Comparison of ENCODE assay signal across 13 cellular contexts in the genomic region with DNA sequence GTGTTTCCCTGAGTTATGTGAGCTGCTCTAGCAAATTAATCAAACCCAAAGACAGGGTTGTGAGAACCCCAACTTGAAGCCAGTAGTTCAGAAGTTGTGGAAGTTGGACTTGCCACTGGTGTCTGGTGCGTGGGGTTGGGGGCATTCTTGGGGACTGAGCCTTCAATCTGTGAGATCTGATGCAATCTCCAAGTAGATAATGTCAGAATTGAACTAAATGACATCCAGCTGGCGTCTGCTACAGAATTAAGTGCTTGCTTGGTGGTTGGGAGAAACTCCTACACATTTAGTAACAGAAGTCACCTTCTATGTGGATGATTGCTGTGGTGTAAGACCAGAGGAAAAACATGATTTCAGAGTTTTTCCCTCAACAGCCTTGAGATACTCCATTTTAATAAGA.
"Had no signal": no experiment of that assay in that cellular context is flagged by ENCODE, and none has a peak within 500 bp of the region (broad histone marks: within the 10 kb centered on the region; RNA-seq: fewer than 3 reads in every experiment).

No MANE protein-coding gene starts in this region.

- H3K27me3 ChIP-seq: dorsolateral prefrontal cortex, neutrophil, tibial nerve had no signal

- H3K27ac Mint-ChIP-seq: activated CD4-positive, alpha-beta T cell treated with anti-CD3 and anti-CD28 coated beads, Interleukin-2, amount 10 ng/mL, durations not matched to agents 7 days and 5 days; activated naive CD4-positive, alpha-beta T cell treated with anti-CD3 and anti-CD28 coated beads, Interleukin-2, amount 50 U/mL, for 72 hours had no signal

- ATAC-seq: activated naive CD4-positive, alpha-beta T cell treated with anti-CD3 and anti-CD28 coated beads, Interleukin-2, amount 50 U/mL, for 72 hours; lower lobe of right lung had no signal

- H3K4me3 ChIP-seq: dorsolateral prefrontal cortex, lower lobe of right lung, skin epidermis, tibial nerve had no signal

- H3K9me3 Mint-ChIP-seq: activated CD4-positive, alpha-beta T cell treated with anti-CD3 and anti-CD28 coated beads, Interleukin-2, amount 10 ng/mL, durations not matched to agents 7 days and 5 days; activated naive CD4-positive, alpha-beta T cell treated with anti-CD3 and anti-CD28 coated beads, Interleukin-2, amount 50 U/mL, for 72 hours had no signal

- H3K9me3 ChIP-seq: lower lobe of right lung, neutrophil, tibial nerve had no signal

- H3K4me3 Mint-ChIP-seq: activated CD4-positive, alpha-beta T cell treated with anti-CD3 and anti-CD28 coated beads, Interleukin-2, amount 10 ng/mL, durations not matched to agents 7 days and 5 days; naive B cell had no signal

- H3K27ac ChIP-seq: dorsolateral prefrontal cortex, lower lobe of right lung, neutrophil, skin epidermis, tibial nerve had no signal

- H3K4me1 Mint-ChIP-seq: activated CD4-positive, alpha-beta T cell treated with anti-CD3 and anti-CD28 coated beads, Interleukin-2, amount 10 ng/mL, durations not matched to agents 7 days and 5 days had no signal

- DNase-seq: activated CD4-positive, alpha-beta T cell treated with anti-CD3 and anti-CD28 coated beads, Interleukin-2, amount 10 ng/mL, durations not matched to agents 7 days and 5 days; activated CD4-positive, CD25-positive, alpha-beta regulatory T cell; activated effector memory CD4-positive, alpha-beta T cell treated with Interleukin-2 at 50 U/mL for 16 hours; activated T-cell treated with anti-CD3 and anti-CD28 coated beads, Interleukin-2, amount 50 U/mL, for 1 hour; dorsolateral prefrontal cortex; hippocampal formation; lower lobe of right lung; midbrain; naive B cell had no signal

- H3K27me3 Mint-ChIP-seq: activated CD4-positive, alpha-beta T cell treated with anti-CD3 and anti-CD28 coated beads, Interleukin-2, amount 10 ng/mL, durations not matched to agents 7 days and 5 days; naive B cell had no signal

- H3K36me3 ChIP-seq: lower lobe of right lung, neutrophil, tibial nerve had no signal

- H3K36me3 Mint-ChIP-seq: activated naive CD4-positive, alpha-beta T cell treated with anti-CD3 and anti-CD28 coated beads, Interleukin-2, amount 50 U/mL, for 72 hours had no signal
